Comparison of ENCODE assay signal across 33 cellular contexts in the genomic region with DNA sequence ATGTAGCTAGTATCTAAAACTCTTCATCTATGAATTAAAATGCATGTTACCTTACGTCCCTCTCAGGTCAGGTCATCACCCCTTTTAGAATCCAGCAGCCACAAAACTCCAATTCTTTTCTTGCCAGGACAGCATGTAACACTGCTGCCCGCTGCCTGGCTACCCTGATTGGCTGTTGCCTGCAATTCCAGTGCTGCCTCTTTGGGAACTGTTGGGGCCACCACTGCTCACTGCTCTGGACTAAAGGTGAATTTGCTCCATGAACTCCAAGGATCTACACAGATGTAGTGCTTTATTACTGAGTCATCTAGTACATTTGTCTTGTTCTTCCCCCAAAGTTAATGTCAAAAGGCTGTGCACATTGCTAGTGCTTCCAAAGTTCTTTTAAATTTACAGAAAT. TPM values are rescaled to one million over a fixed set of nuclear protein-coding genes. Genes with fewer than 3 reads are reported as not detected.
"Had no signal": no experiment of that assay in that cellular context is flagged by ENCODE, and none has a peak within 500 bp of the region (broad histone marks: within the 10 kb centered on the region; RNA-seq: fewer than 3 reads in every experiment).

No MANE protein-coding gene starts in this region.

- H3K36me3 Mint-ChIP-seq: activated naive CD4-positive, alpha-beta T cell treated with anti-CD3 and anti-CD28 coated beads, Interleukin-2, amount 50 U/mL, for 24 hours; activated naive CD8-positive, alpha-beta T cell treated with anti-CD3 and anti-CD28 coated beads, Interleukin-2, amount 10 ng/mL, durations not matched to agents 7 days and 5 days had no signal

- ATAC-seq: activated CD8-positive, alpha-beta T cell treated with anti-CD3 and anti-CD28 coated beads for 36 hours; Right ventricle myocardium inferior had no signal

- H3K4me1 Mint-ChIP-seq: activated CD4-positive, alpha-beta T cell treated with anti-CD3 and anti-CD28 coated beads, Interleukin-2, amount 10 ng/mL, durations not matched to agents 24 days and 14 days; activated naive CD4-positive, alpha-beta T cell treated with anti-CD3 and anti-CD28 coated beads, Interleukin-2, amount 50 U/mL, for 24 hours; activated naive CD8-positive, alpha-beta T cell treated with anti-CD3 and anti-CD28 coated beads, Interleukin-2, amount 10 ng/mL, durations not matched to agents 7 days and 5 days; central memory CD8-positive, alpha-beta T cell had no signal

- H3K4me1 ChIP-seq: adrenal gland had no signal

- H3K9me3 ChIP-seq: adrenal gland had no signal

- H3K27ac ChIP-seq: adrenal gland, brain microvascular endothelial cell, PC-9, RWPE1, WERI-Rb-1 had no signal

- H3K4me2 ChIP-seq: PC-9 had no signal

- DNase-seq: activated CD4-positive, alpha-beta T cell treated with anti-CD3 and anti-CD28 coated beads, Interleukin-2, amount 10 ng/mL, durations not matched to agents 24 days and 14 days; activated CD4-positive, alpha-beta T cell treated with anti-CD3 and anti-CD28 coated beads, Interleukin-2, amount 50 U/mL, for 4 hours; activated CD8-positive, alpha-beta T cell treated with anti-CD3 and anti-CD28 coated beads for 36 hours; activated gamma-delta T cell; activated naive CD4-positive, alpha-beta T cell treated with Interleukin-2 at 50 U/mL for 16 hours; activated naive CD8-positive, alpha-beta T cell treated with anti-CD3 and anti-CD28 coated beads, Interleukin-2, amount 10 ng/mL, durations not matched to agents 7 days and 5 days; activated T-cell treated with anti-CD3 and anti-CD28 coated beads, Interleukin-2, amount 50 U/mL, for 24 hours; adrenal gland; anterior cingulate cortex; brain microvascular endothelial cell; Kasumi-1; KG1; MM.1S; MV-4-11; NCI-H1092; NCI-H146; NCI-H187; NCI-H2029 treated with DMSO at 0.1 percent for 48 hours; NCI-H2107; NCI-H2171; NCI-H510A; NCI-H526; NCI-H748 treated with DMSO at 0.1 percent for 48 hours; NK-92 treated with Interleukin-12 subunit alpha and Interleukin-12 subunit beta, amount 100 ng/mL, for 24 hours; PC-9; SIG-M5; T1000; WERI-Rb-1 had no signal

- H3K27me3 ChIP-seq: adrenal gland, brain microvascular endothelial cell had no signal

- H3K27ac Mint-ChIP-seq: activated CD4-positive, alpha-beta T cell treated with anti-CD3 and anti-CD28 coated beads, Interleukin-2, amount 10 ng/mL, durations not matched to agents 24 days and 14 days; activated CD8-positive, alpha-beta T cell treated with anti-CD3 and anti-CD28 coated beads for 36 hours; activated naive CD4-positive, alpha-beta T cell treated with anti-CD3 and anti-CD28 coated beads, Interleukin-2, amount 50 U/mL, for 24 hours; activated naive CD8-positive, alpha-beta T cell treated with anti-CD3 and anti-CD28 coated beads, Interleukin-2, amount 10 ng/mL, durations not matched to agents 7 days and 5 days; activated T-cell treated with anti-CD3 and anti-CD28 coated beads, Interleukin-2, amount 50 U/mL, for 24 hours; activated T-helper 2 cell treated with anti-CD3 and anti-CD28 coated beads, Interferon-gamma antibody, Interleukin-2, Interleukin-4, amounts not matched to agents 10 μg/mL and 5 μg/mL and 100 μg/mL, durations not matched to agents 14 hours and 24 hours and 36 hours had no signal

- H3K4me3 ChIP-seq: adrenal gland, PC-9 had no signal

- H3K9me3 Mint-ChIP-seq: activated CD4-positive, alpha-beta T cell treated with anti-CD3 and anti-CD28 coated beads, Interleukin-2, amount 10 ng/mL, durations not matched to agents 24 days and 14 days; activated CD8-positive, alpha-beta T cell treated with anti-CD3 and anti-CD28 coated beads for 36 hours; activated naive CD4-positive, alpha-beta T cell treated with anti-CD3 and anti-CD28 coated beads, Interleukin-2, amount 50 U/mL, for 24 hours; activated naive CD8-positive, alpha-beta T cell treated with anti-CD3 and anti-CD28 coated beads, Interleukin-2, amount 10 ng/mL, durations not matched to agents 7 days and 5 days; activated T-cell treated with anti-CD3 and anti-CD28 coated beads, Interleukin-2, amount 50 U/mL, for 24 hours; activated T-helper 2 cell treated with anti-CD3 and anti-CD28 coated beads, Interferon-gamma antibody, Interleukin-2, Interleukin-4, amounts not matched to agents 10 μg/mL and 5 μg/mL and 100 μg/mL, durations not matched to agents 14 hours and 24 hours and 36 hours; central memory CD8-positive, alpha-beta T cell had no signal

- H2AFZ ChIP-seq: PC-9 had no signal

- H3K4me3 Mint-ChIP-seq: activated CD4-positive, alpha-beta T cell treated with anti-CD3 and anti-CD28 coated beads, Interleukin-2, amount 10 ng/mL, durations not matched to agents 24 days and 14 days; activated CD8-positive, alpha-beta T cell treated with anti-CD3 and anti-CD28 coated beads for 36 hours; activated naive CD4-positive, alpha-beta T cell treated with anti-CD3 and anti-CD28 coated beads, Interleukin-2, amount 50 U/mL, for 24 hours; activated naive CD8-positive, alpha-beta T cell treated with anti-CD3 and anti-CD28 coated beads, Interleukin-2, amount 10 ng/mL, durations not matched to agents 7 days and 5 days; activated T-cell treated with anti-CD3 and anti-CD28 coated beads, Interleukin-2, amount 50 U/mL, for 24 hours; central memory CD8-positive, alpha-beta T cell had no signal

- H3K36me3 ChIP-seq: adrenal gland, brain microvascular endothelial cell, WERI-Rb-1 had no signal

RNA-seq across cellular contexts. Expression of gene SCIN, which starts 40.4 kb away (rescaled TPM):
- total RNA-seq: activated CD4-positive, alpha-beta T cell treated with anti-CD3 and anti-CD28 coated beads, Interleukin-2, amount 10 ng/mL, durations not matched to agents 24 days and 14 days; activated CD8-positive, alpha-beta T cell treated with anti-CD3 and anti-CD28 coated beads for 36 hours; activated T-helper 2 cell treated with anti-CD3 and anti-CD28 coated beads, Interferon-gamma antibody, Interleukin-2, Interleukin-4, amounts not matched to agents 10 μg/mL and 5 μg/mL and 100 μg/mL, durations not matched to agents 14 hours and 24 hours and 36 hours had no signal
